17 cellular contexts compared by ENCODE assay signal in the genomic region with DNA sequence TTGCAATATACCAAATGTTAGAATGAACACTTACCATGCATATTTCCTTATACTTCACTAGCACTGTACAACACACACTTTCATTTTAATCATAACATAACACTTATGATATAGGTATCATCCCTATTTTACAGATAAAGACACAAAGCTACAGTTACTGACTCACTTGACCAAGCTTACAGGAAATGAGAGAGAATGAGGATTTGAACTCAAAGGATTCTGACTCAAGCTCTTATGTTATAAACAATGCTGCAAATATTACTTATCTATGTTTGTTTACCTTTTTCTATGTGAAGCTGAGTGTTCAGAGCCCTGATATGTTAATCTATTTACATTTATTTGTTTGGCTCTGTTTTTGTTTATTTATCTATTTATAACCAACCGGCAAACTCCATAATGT.
A peak's percentile ranks its signal among the peaks of the same experiment; 100 is the strongest.
DNase-seq lines count a peak whose midpoint lies in the region; TF ChIP-seq lines count a peak whose summit lies in the region.
"Had no signal": no experiment of that assay in that cellular context is flagged by ENCODE, and none has a peak within 500 bp of the region (broad histone marks: within the 10 kb centered on the region; RNA-seq: fewer than 3 reads in every experiment).

No MANE protein-coding gene starts in this region.

- no peak overlapping the region for H2BK120ac ChIP-seq in mesenchymal stem cell (ENCODE audit: low read depth, low read length)

- no peak overlapping the region for H3K4me2 ChIP-seq in mesenchymal stem cell (ENCODE audit: low read length, poor library complexity, severe bottlenecking)

- no peak overlapping the region for H4K8ac ChIP-seq in mesenchymal stem cell (ENCODE audit: low read length)

- no peak overlapping the region for H2BK12ac ChIP-seq in mesenchymal stem cell (ENCODE audit: low read length in 2 of 2)

- H3K4ac ChIP-seq in mesenchymal stem cell (ENCODE audit: low read depth in 1 of 2, low read length in 2 of 2) = no peak overlapping the region

- no peak overlapping the region for H3K23ac ChIP-seq in mesenchymal stem cell (ENCODE audit: low read length in 2 of 2)

- WGBS in mesenchymal stem cell = 0% methylated on average over 1 of the region's 1 CpG

- no peaks in the 10 kb centered on the region for H3K4me1 ChIP-seq in mesenchymal stem cell (ENCODE audit: control insufficient read depth, insufficient read depth, low read depth, low read length)

- H4K91ac ChIP-seq in mesenchymal stem cell (ENCODE audit: low read length) = no peak overlapping the region

- H3K9ac ChIP-seq in mesenchymal stem cell (ENCODE audit: low read length) = no peak overlapping the region

- H2BK5ac ChIP-seq in mesenchymal stem cell (ENCODE audit: low read depth, low read length, poor library complexity, severe bottlenecking) = no peak overlapping the region

- H3K79me1 ChIP-seq in mesenchymal stem cell (replicated peaks; ENCODE audit: low read length, poor library complexity, severe bottlenecking) = peaks cover 10% of the 10 kb centered on the region

- no peak for TF ChIP-seq CTCF in choroid plexus epithelial cell (conservative IDR thresholded peaks at IDR 0.05; ENCODE audit: low read depth, low read length)

- H3K27me3 ChIP-seq in mesenchymal stem cell (ENCODE audit: control insufficient read depth in 1 of 2, insufficient read depth in 1 of 2, low read length in 2 of 2) = no peaks in the 10 kb centered on the region

- H3K4me3 ChIP-seq in choroid plexus epithelial cell (ENCODE audit: low read depth, low read length) = no peak overlapping the region
- no peak overlapping the region for H3K4me3 ChIP-seq in mesenchymal stem cell (ENCODE audit: insufficient read depth in 1 of 2, low read depth in 1 of 2, low read length in 2 of 2)
- H3K4me3 ChIP-seq: psoas muscle had no signal

- H2BK15ac ChIP-seq in mesenchymal stem cell (ENCODE audit: low read depth, poor library complexity, severe bottlenecking) = no peak overlapping the region

- no peak overlapping the region for H2AK5ac ChIP-seq in mesenchymal stem cell (ENCODE audit: low read length, severe bottlenecking)

- no peak overlapping the region for H3K18ac ChIP-seq in mesenchymal stem cell (ENCODE audit: low read depth in 1 of 2, low read length in 2 of 2)

- no peak overlapping the region for H2AFZ ChIP-seq in mesenchymal stem cell (ENCODE audit: low read depth, low read length)

- H3K14ac ChIP-seq in mesenchymal stem cell (ENCODE audit: low read length in 2 of 2) = no peak overlapping the region

- no peaks in the 10 kb centered on the region for H3K9me3 ChIP-seq in mesenchymal stem cell (ENCODE audit: control insufficient read depth, low read length)
- H3K9me3 ChIP-seq: psoas muscle had no signal

- H3K27ac ChIP-seq in mesenchymal stem cell (ENCODE audit: low read length, poor library complexity, severe bottlenecking) = no peak overlapping the region
- H3K27ac ChIP-seq: psoas muscle had no signal

- H3K36me3 ChIP-seq in mesenchymal stem cell (ENCODE audit: control insufficient read depth in 1 of 2, insufficient read depth in 2 of 2, low read depth in 1 of 2, low read length in 2 of 2) = no peaks in the 10 kb centered on the region

- DNase-seq in DMS53 (lab: John Stamatoyannopoulos, UW) = peak; percentile 26
- peak; percentile 68 for DNase-seq in M059J (ENCODE audit: low read depth)
- DNase-seq in choroid plexus epithelial cell (ENCODE audit: low read depth) = peak; percentile 61
- peak; percentile 71 for DNase-seq in mesenchymal stem cell
- no peak for DNase-seq in T-helper 9 cell
- DNase-seq in activated effector memory CD4-positive, alpha-beta T cell treated with anti-CD3 and anti-CD28 coated beads, Interleukin-2, amount 50 U/mL, for 16 hours = no peak
- no peak for DNase-seq in 8988T
- DNase-seq in stimulated activated CD4-positive, alpha-beta T cell treated with anti-CD3 and anti-CD28 coated beads, Interleukin-12 subunit alpha, Interleukin-12 subunit beta, amount 100 ng/mL, for 4 hours = no peak
- DNase-seq: activated CD4-positive, alpha-beta T cell treated with anti-CD3 and anti-CD28 coated beads for 48 hours; C1 segment of cervical spinal cord; effector CD8-positive, alpha-beta T cell; left cardiac atrium; NCI-H2029 treated with DMSO at 0.1 percent for 48 hours; psoas muscle; SHP77 treated with DMSO at 0.1 percent for 48 hours; stimulated activated CD4-positive, alpha-beta T cell treated with anti-CD3 and anti-CD28 coated beads, Interleukin-1b, Interleukin-23, amount 100 ng/mL, for 48 hours; T1000 had no signal

Comparison
In these comparisons a context has a peak if more than half of its experiments do, and no peak if none do; other contexts are left out.
1. DNase-seq: peak in DMS53 (single experiment), M059J (single experiment), choroid plexus epithelial cell (single experiment) and mesenchymal stem cell (single experiment); none in T-helper 9 cell (single experiment), activated effector memory CD4-positive, alpha-beta T cell treated with anti-CD3 and anti-CD28 coated beads, Interleukin-2, amount 50 U/mL, for 16 hours (single experiment), 8988T (single experiment) and stimulated activated CD4-positive, alpha-beta T cell treated with anti-CD3 and anti-CD28 coated beads, Interleukin-12 subunit alpha, Interleukin-12 subunit beta, amount 100 ng/mL, for 4 hours (single experiment).